29 cellular contexts compared by ENCODE assay signal in the genomic region with DNA sequence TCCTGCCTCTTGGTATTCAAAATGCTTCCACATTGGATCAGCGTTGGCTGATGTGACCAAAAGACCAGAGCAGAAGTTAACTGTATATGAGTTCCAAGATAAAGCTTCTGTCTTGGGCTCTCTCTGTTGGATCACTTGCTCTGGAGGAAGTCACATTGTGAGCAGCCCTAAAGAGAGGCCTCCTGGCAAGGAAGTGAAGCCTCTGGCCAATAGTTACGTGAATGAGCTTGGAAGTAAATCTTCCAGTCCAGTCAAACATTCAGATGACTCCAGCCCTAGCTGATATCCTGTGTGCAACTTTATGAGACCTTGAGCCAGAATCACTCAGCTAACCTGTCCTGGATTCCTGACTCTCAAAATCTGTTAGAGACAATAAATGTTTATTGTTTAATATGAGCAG.
"Had no signal": no experiment of that assay in that cellular context is flagged by ENCODE, and none has a peak within 500 bp of the region (broad histone marks: within the 10 kb centered on the region; RNA-seq: fewer than 3 reads in every experiment).

No MANE protein-coding gene starts in this region.

- H3K36me3 ChIP-seq: neutrophil, uterus had no signal

- H3K27me3 ChIP-seq: neutrophil, pancreas, spleen, suprapubic skin, testis, tibial artery, transverse colon, upper lobe of right lung, uterus had no signal

- H3K27ac ChIP-seq: neutrophil, pancreas, psoas muscle, spleen, suprapubic skin, testis, tibial artery, transverse colon, upper lobe of right lung, uterus had no signal

- H3K9me3 ChIP-seq: neutrophil, pancreas, psoas muscle, spleen, suprapubic skin, testis, tibial artery, transverse colon, upper lobe of right lung, uterus had no signal

- H3K4me1 ChIP-seq: pancreas, psoas muscle, spleen, suprapubic skin, testis, tibial artery, transverse colon, upper lobe of right lung, uterus had no signal

- H3K4me3 ChIP-seq: pancreas, psoas muscle, spleen, suprapubic skin, testis, tibial artery, transverse colon, upper lobe of right lung, uterus had no signal

- FAIRE-seq: small intestine had no signal

- DNase-seq: naive B cell; naive thymus-derived CD8-positive, alpha-beta T cell; nephron progenitor cell; nucleus accumbens; pancreas; posterior cingulate gyrus; psoas muscle; right cardiac atrium; small intestine; spleen; stimulated activated CD4-positive, alpha-beta T cell treated with anti-CD3 and anti-CD28 coated beads, Interleukin-12 subunit alpha, Interleukin-12 subunit beta, amount 100 ng/mL, for 4 hours; stimulated activated CD4-positive, alpha-beta T cell treated with anti-CD3 and anti-CD28 coated beads, Interleukin-1b, Interleukin-23, amount 100 ng/mL, for 48 hours; stimulated activated CD4-positive, alpha-beta T cell treated with anti-CD3 and anti-CD28 coated beads, Interleukin-4, amount 100 ng/mL, for 1 hour; stimulated activated CD4-positive, alpha-beta T cell treated with anti-CD3 and anti-CD28 coated beads, Interleukin-4, amount 100 ng/mL, for 4 hours; stimulated activated CD8-positive, alpha-beta memory T cell treated with anti-CD3 and anti-CD28 coated beads, Interleukin-4, amount 100 ng/mL, for 48 hours; stimulated activated naive CD4-positive, alpha-beta T cell; stimulated activated naive CD8-positive, alpha-beta T cell treated with anti-CD3 and anti-CD28 coated beads, Interleukin-15, amount 100 ng/mL, for 72 hours; stimulated activated naive CD8-positive, alpha-beta T cell treated with anti-CD3 and anti-CD28 coated beads, Interleukin-15, Interleukin-2, amounts not matched to agents 100 U/mL and 50 U/mL, for 24 hours; substantia nigra; testis; tibial artery; transverse colon; upper lobe of right lung; uterus had no signal

- ATAC-seq: naive thymus-derived CD8-positive, alpha-beta T cell; natural killer cell treated with Interleukin-12 subunit alpha and Interleukin-12 subunit beta and Interleukin-15 and Interleukin-18, amount 100 ng/mL, for 72 hours; pancreas; psoas muscle; right cardiac atrium; sciatic nerve; stimulated activated memory B cell treated with anti-CD40 and anti-IgM and Interleukin-4, amounts not matched to agents 10 μg/mL and 1 μg/mL and 100 μg/mL, for 72 hours; stimulated activated naive CD8-positive, alpha-beta T cell treated with anti-CD3 and anti-CD28 coated beads, Interleukin-15, amount 100 ng/mL, for 72 hours; stimulated activated naive CD8-positive, alpha-beta T cell treated with anti-CD3 and anti-CD28 coated beads, Interleukin-15, Interleukin-2, amounts not matched to agents 100 U/mL and 50 U/mL, for 24 hours; upper lobe of right lung had no signal
